Comparison of ENCODE assay signal across 25 cellular contexts in genomic region chr2:127528487-127528886, GRCh38. TPM values are rescaled to one million over a fixed set of nuclear protein-coding genes. Genes with fewer than 3 reads are reported as not detected.
DNase-seq lines count a peak whose midpoint lies in the region; FAIRE-seq and TF ChIP-seq lines count a peak whose summit lies in the region.
"Had no signal": no experiment of that assay in that cellular context is flagged by ENCODE, and none has a peak within 500 bp of the region (broad histone marks: within the 10 kb centered on the region; RNA-seq: fewer than 3 reads in every experiment).

No MANE protein-coding gene starts in this region.

- peaks cover 18% of the 10 kb centered on the region for H3K36me3 ChIP-seq in WERI-Rb-1
- H3K36me3 ChIP-seq in osteoblast (ENCODE audit: insufficient read depth, low read length), result peaks cover 2% of the 10 kb centered on the region
- H3K36me3 ChIP-seq: thoracic aorta had no signal

- H3K4me3 ChIP-seq in WERI-Rb-1 (ENCODE audit: low read depth, low read length), result no peak overlapping the region
- no peak overlapping the region for H3K4me3 ChIP-seq in osteoblast (ENCODE audit: insufficient read depth, low read length)
- H3K4me3 ChIP-seq: thoracic aorta had no signal

- peaks cover 9% of the 10 kb centered on the region for H3K4me1 ChIP-seq in osteoblast (ENCODE audit: insufficient read depth, low read length)

- TF ChIP-seq CTCF in WERI-Rb-1 (IDR thresholded peaks at IDR 0.05; ENCODE audit: low read depth, low read length), result 0 out of 2 replicates have a peak, but pooled peaks have one; percentile 12
- TF ChIP-seq CTCF in osteoblast (IDR thresholded peaks at IDR 0.05; ENCODE audit: extremely low read depth, low read depth, low read length), result peak; percentile 23

- H3K27me3 ChIP-seq in WERI-Rb-1 (ENCODE audit: insufficient read depth, low read depth, severe bottlenecking) (no peaks in the 10 kb centered on the region), osteoblast (ENCODE audit: insufficient read depth, low read length) (peaks cover 8% of the 10 kb centered on the region)

- H3K27ac ChIP-seq in WERI-Rb-1 (peak overlapping the region; percentile 19; the same call in 1 of the 2 replicates), osteoblast (ENCODE audit: low read depth, low read length) (no peak overlapping the region)
- H3K27ac ChIP-seq: 22Rv1, thoracic aorta had no signal

- no peak overlapping the region for H3K4me2 ChIP-seq in osteoblast (ENCODE audit: insufficient read depth, low read length)

- H3K9me3 ChIP-seq in WERI-Rb-1 (ENCODE audit: severe bottlenecking), result peaks cover 3% of the 10 kb centered on the region
- no peaks in the 10 kb centered on the region for H3K9me3 ChIP-seq in osteoblast (ENCODE audit: low read depth, low read length)
- H3K9me3 ChIP-seq: thoracic aorta had no signal

- H2AFZ ChIP-seq in osteoblast (ENCODE audit: low read length), result no peak overlapping the region

- no peak for FAIRE-seq in frontal cortex (lab: Jason Lieb, UNC)
- FAIRE-seq: TTC549 had no signal

- H4K20me1 ChIP-seq in osteoblast (ENCODE audit: insufficient read depth, low read length), result peaks cover 5% of the 10 kb centered on the region

- DNase-seq in DMS 273 (lab: John Stamatoyannopoulos, UW; ENCODE audit: unreplicated experiment) (peak; percentile 33), DMS 273 treated with DMSO at 0.1 percent for 48 hours (lab: John Stamatoyannopoulos, UW) (no peak), MV-4-11 (lab: John Stamatoyannopoulos, UW) (peak; percentile 42), WERI-Rb-1 (peak; percentile 38), osteoblast (ENCODE audit: insufficient read length, low spot score, missing footprints) (no peak), frontal cortex (ENCODE audit: low spot score in 2 of 2) (no peak), NCI-H526 treated with DMSO at 0.1 percent for 48 hours (lab: John Stamatoyannopoulos, UW) (no peak), activated gamma-delta T cell treated with Interleukin-2 at 50 U/mL for 16 hours (no peak)
- DNase-seq: activated CD4-positive, alpha-beta T cell treated with anti-CD3 and anti-CD28 coated beads, Interleukin-2, amount 50 U/mL, for 48 hours; activated naive CD8-positive, alpha-beta T cell treated with anti-CD3 and anti-CD28 coated beads, Interleukin-2, amount 50 U/mL, for 24 hours; activated T-cell treated with anti-CD3 and anti-CD28 coated beads, Interleukin-2, amount 50 U/mL, for 24 hours; effector CD8-positive, alpha-beta T cell; hypothalamus; KG1; kidney glomerular epithelial cell; midbrain; NCI-H1436; NK-92 treated with Interleukin-12 subunit alpha and Interleukin-12 subunit beta, amount 100 ng/mL, for 24 hours; stimulated activated CD4-positive, alpha-beta T cell treated with anti-CD3 and anti-CD28 coated beads, Interleukin-4, amount 100 ng/mL, for 24 hours; stimulated activated CD8-positive, alpha-beta memory T cell treated with anti-CD3 and anti-CD28 coated beads, Interleukin-4, amount 100 ng/mL, for 48 hours had no signal

- H3K79me2 ChIP-seq in osteoblast (ENCODE audit: insufficient read depth, low read length), result peaks cover 28% of the 10 kb centered on the region

RNA-seq across cellular contexts. Expression of gene IWS1, which starts 2.2 kb away (rescaled TPM):
- total RNA-seq in osteoblast (28.3 and 36.6 TPM in 2 replicates), frontal cortex (37.9 TPM)

RNA-seq across cellular contexts. Expression of gene MYO7B, which starts 7.0 kb away (rescaled TPM):
- total RNA-seq in osteoblast, result under 0.01 TPM in 2 replicates
- under 0.01 TPM for total RNA-seq in frontal cortex
- total RNA-seq: osteocyte, SK-MEL-5 had no signal

Comparison
In these comparisons a context has a peak if more than half of its experiments do, and no peak if none do; other contexts are left out.
1. DNase-seq: peak in DMS 273 (single experiment), MV-4-11 (single experiment) and WERI-Rb-1 (single experiment); none in DMS 273 treated with DMSO at 0.1 percent for 48 hours (single experiment), osteoblast (single experiment), frontal cortex (0 of 2), NCI-H526 treated with DMSO at 0.1 percent for 48 hours (single experiment) and activated gamma-delta T cell treated with Interleukin-2 at 50 U/mL for 16 hours (single experiment).